ENCODE assay signal across 16 cellular contexts in the genomic region with DNA sequence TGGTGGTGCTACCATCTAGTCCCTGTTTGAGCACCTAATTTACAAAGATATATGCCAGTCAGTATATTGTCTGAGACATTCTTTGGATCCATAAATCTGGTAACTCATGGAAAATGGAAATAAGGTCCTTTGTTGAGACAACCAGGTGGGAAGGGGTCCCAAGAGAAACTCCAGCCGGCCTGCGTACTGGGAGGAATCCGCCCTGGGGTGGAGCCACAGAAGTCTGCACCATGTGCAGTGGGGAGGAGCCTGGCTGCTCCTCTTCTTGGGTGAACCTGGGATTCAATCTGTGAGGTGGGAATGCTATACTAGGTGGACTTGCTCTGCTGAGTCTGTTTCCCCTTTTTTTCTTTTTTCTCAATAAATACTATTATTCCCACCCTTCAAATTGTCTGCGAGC.
"Had no signal": no experiment of that assay in that cellular context is flagged by ENCODE, and none has a peak within 500 bp of the region (broad histone marks: within the 10 kb centered on the region; RNA-seq: fewer than 3 reads in every experiment).

No MANE protein-coding gene starts in this region.

- H3K36me3 ChIP-seq: heart left ventricle, upper lobe of left lung had no signal

- H3K27ac Mint-ChIP-seq: activated B cell treated with CpG ODN at 0.5 μM for 24 hours; activated CD4-positive, alpha-beta memory T cell treated with anti-CD3 and anti-CD28 coated beads, Interleukin-2, amount 10 ng/mL, durations not matched to agents 7 days and 5 days; activated T-cell treated with anti-CD3 and anti-CD28 coated beads, Interleukin-2, amount 50 U/mL, for 72 hours; brain; effector memory CD8-positive, alpha-beta T cell had no signal

- H3K9me3 ChIP-seq: heart left ventricle, upper lobe of left lung had no signal

- H3K27me3 Mint-ChIP-seq: activated naive CD8-positive, alpha-beta T cell treated with anti-CD3 and anti-CD28 coated beads, Interleukin-2, amount 50 U/mL, for 24 hours had no signal

- H3K27ac ChIP-seq: heart left ventricle, upper lobe of left lung had no signal

- H3K9me3 Mint-ChIP-seq: activated B cell treated with CpG ODN at 0.5 μM for 24 hours; activated naive CD8-positive, alpha-beta T cell treated with anti-CD3 and anti-CD28 coated beads, Interleukin-2, amount 50 U/mL, for 24 hours; effector memory CD8-positive, alpha-beta T cell had no signal

- DNase-seq: activated B cell treated with CpG ODN at 0.5 μM for 24 hours; activated CD4-positive, alpha-beta memory T cell treated with anti-CD3 and anti-CD28 coated beads, Interleukin-2, amount 10 ng/mL, durations not matched to agents 7 days and 5 days; activated CD4-positive, alpha-beta T cell treated with anti-CD3 and anti-CD28 coated beads for 4 hours; activated gamma-delta T cell; activated naive CD4-positive, alpha-beta T cell treated with anti-CD3 and anti-CD28 coated beads, Interleukin-2, amount 50 U/mL, for 16 hours; activated naive CD8-positive, alpha-beta T cell treated with anti-CD3 and anti-CD28 coated beads, Interleukin-2, amount 50 U/mL, for 24 hours; activated T-cell treated with anti-CD3 and anti-CD28 coated beads, Interleukin-2, amount 50 U/mL, for 72 hours; central memory CD4-positive, alpha-beta T cell; effector memory CD8-positive, alpha-beta T cell; heart left ventricle; nucleus accumbens; stimulated activated CD4-positive, alpha-beta T cell treated with anti-CD3 and anti-CD28 coated beads, Interleukin-4, amount 100 ng/mL, for 4 hours; stimulated activated naive CD8-positive, alpha-beta T cell treated with anti-CD3 and anti-CD28 coated beads, Interleukin-15, Interleukin-2, amounts not matched to agents 100 U/mL and 50 U/mL, for 24 hours; T-helper 17 cell; upper lobe of left lung had no signal

- H3K36me3 Mint-ChIP-seq: brain had no signal

- H3K4me3 Mint-ChIP-seq: activated B cell treated with CpG ODN at 0.5 μM for 24 hours; activated CD4-positive, alpha-beta memory T cell treated with anti-CD3 and anti-CD28 coated beads, Interleukin-2, amount 10 ng/mL, durations not matched to agents 7 days and 5 days; activated naive CD8-positive, alpha-beta T cell treated with anti-CD3 and anti-CD28 coated beads, Interleukin-2, amount 50 U/mL, for 24 hours; activated T-cell treated with anti-CD3 and anti-CD28 coated beads, Interleukin-2, amount 50 U/mL, for 72 hours; brain; effector memory CD8-positive, alpha-beta T cell; T-helper 17 cell had no signal

- H3K4me3 ChIP-seq: heart left ventricle, upper lobe of left lung had no signal

- ATAC-seq: activated T-cell treated with anti-CD3 and anti-CD28 coated beads, Interleukin-2, amount 50 U/mL, for 72 hours; effector memory CD8-positive, alpha-beta T cell; heart left ventricle; stimulated activated naive CD8-positive, alpha-beta T cell treated with anti-CD3 and anti-CD28 coated beads, Interleukin-15, Interleukin-2, amounts not matched to agents 100 U/mL and 50 U/mL, for 24 hours; T-helper 17 cell had no signal

- H3K27me3 ChIP-seq: heart left ventricle, upper lobe of left lung had no signal
